ENCODE assay signal across 8 cellular contexts in the genomic region with DNA sequence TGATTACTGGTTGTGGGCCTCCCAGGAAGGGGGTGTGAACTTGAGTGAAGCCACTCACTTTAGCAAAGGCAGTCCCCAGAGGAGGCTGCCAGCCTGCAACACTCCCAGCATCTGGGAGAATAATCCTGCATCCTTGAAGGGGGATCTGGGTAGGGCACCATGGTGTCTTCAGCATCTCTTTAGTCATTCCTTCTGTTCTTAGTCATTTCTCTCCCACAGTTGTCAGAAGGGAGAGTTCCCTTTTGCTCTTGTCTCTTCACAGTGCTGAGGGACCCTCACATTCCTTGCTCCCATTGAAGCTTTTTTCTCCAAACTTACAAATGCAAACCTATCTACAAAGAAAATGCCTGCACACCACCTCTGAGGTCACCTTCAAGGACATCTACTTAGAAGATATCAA.
"Had no signal": no experiment of that assay in that cellular context is flagged by ENCODE, and none has a peak within 500 bp of the region (broad histone marks: within the 10 kb centered on the region; RNA-seq: fewer than 3 reads in every experiment).

No MANE protein-coding gene starts in this region.

- H3K27ac Mint-ChIP-seq: HFFc6 had no signal

- H3K36me3 ChIP-seq: HAP-1 had no signal

- H3K27ac ChIP-seq: GM23248 had no signal

- H3K4me3 Mint-ChIP-seq: HFFc6 had no signal

- H3K4me3 ChIP-seq: GM23248, HAP-1, K562 had no signal

- H3K9me3 Mint-ChIP-seq: HFFc6 had no signal

- ATAC-seq: HCT116, K562 had no signal

- H3K9me3 ChIP-seq: HAP-1 had no signal

- DNase-seq: GM23248, GOT3, H7, HFFc6, IMR-90 had no signal
